Comparison of ENCODE assay signal across 8 cellular contexts in the genomic region with DNA sequence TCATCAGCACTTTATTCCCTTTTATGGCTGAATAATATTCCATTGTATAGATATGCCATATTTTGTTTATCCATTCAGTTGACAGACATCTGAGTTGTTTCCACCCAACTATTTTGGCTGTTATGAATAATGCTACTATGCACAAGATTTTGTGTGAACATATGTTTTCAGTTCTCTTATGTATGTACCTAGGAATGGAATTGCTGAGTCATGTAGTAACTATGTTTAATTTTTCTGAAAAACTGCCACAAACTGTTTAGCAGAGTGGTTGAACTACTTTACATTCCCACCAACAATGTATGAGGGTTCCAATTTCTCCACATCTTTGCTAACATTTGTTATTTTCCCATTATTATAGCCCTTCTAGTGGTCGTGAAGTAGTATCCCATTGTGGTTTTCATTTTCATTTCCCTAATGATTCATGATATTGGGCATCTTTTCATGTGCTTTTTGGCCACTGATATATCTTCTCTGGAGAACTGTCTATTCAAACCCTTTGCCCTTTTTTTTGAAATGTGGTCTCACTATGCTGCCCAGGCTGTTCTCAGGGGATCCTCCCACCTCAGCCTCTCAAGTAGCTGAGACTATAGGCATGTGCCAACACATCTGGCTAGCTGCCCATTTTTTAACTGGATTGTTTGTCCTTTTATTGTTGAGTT. TPM values are rescaled to one million over a fixed set of nuclear protein-coding genes. Genes with fewer than 3 reads are reported as not detected.
DNase-seq lines count a peak whose midpoint lies in the region; ATAC-seq, FAIRE-seq and TF ChIP-seq lines count a peak whose summit lies in the region.

No MANE protein-coding gene starts in this region.

- ATAC-seq in GM19438 (IDR thresholded peaks at IDR 0.05; ENCODE audit: low read depth, unreplicated experiment) (peak; percentile 66), HG03558 (IDR thresholded peaks at IDR 0.05; ENCODE audit: extremely low read depth, unreplicated experiment) (peak; percentile 87), HG03139 (IDR thresholded peaks at IDR 0.05; ENCODE audit: unreplicated experiment) (no peak)

- no peaks in the 10 kb centered on the region for H3K27me3 ChIP-seq in BJ (ENCODE audit: control insufficient read depth, insufficient read depth, low read length)
- no peaks in the 10 kb centered on the region for H3K27me3 ChIP-seq in bronchial epithelial cell (ENCODE audit: control insufficient read depth, insufficient read depth, low read length)

- TF ChIP-seq CTCF in BJ (IDR thresholded peaks at IDR 0.05; ENCODE audit: insufficient read depth, low read depth, low read length): no peak
- no peak for TF ChIP-seq CTCF in bronchial epithelial cell (IDR thresholded peaks at IDR 0.05; ENCODE audit: insufficient read depth, low read length, severe bottlenecking)

- FAIRE-seq in bronchial epithelial cell (lab: Jason Lieb, UNC) (no peak), GM19239 (lab: Jason Lieb, UNC) (no peak)

- H3K4me3 ChIP-seq in BJ (ENCODE audit: low read depth, low read length): no peak overlapping the region
- no peak overlapping the region for H3K4me3 ChIP-seq in bronchial epithelial cell (ENCODE audit: low read depth, low read length)

- POLR2A ChIA-PET in BJ (lab: Charles Lee): interaction anchor here (0.6 kb wide), 1 partner anchor 138 kb away, joined by 3 read pairs; no protein-coding TSS in a partner anchor

- H3K36me3 ChIP-seq in BJ (ENCODE audit: control insufficient read depth, insufficient read depth, low read length) (no peaks in the 10 kb centered on the region), bronchial epithelial cell (ENCODE audit: control insufficient read depth, insufficient read depth, low read length) (peaks cover 1% of the 10 kb centered on the region)

- CTCF ChIA-PET in BJ (lab: Yijun Ruan, JAX): interaction anchor here (0.6 kb wide), 1 partner anchor 94 kb away, joined by 3 read pairs; no protein-coding TSS in a partner anchor

- DNase-seq in BJ (ENCODE audit: low read depth) (peak; percentile 82), bronchial epithelial cell (ENCODE audit: low read depth) (peak; percentile 47), GM19239 (ENCODE audit: insufficient read length, low spot score) (no peak), iPS-NIHi11 (ENCODE audit: low spot score) (no peak), NCI-H524 (lab: John Stamatoyannopoulos, UW) (no peak)

RNA-seq across cellular contexts. Expression of a gene that starts 26.3 kb away (rescaled TPM):
- 18.8 and 38.5 TPM in 2 replicates for polyA plus RNA-seq in BJ (2011; rRNA removed)
- 48.1 and 52.1 TPM in 2 replicates for polyA minus RNA-seq in BJ (2011; rRNA and poly(A)+ RNA removed)
- total RNA-seq in bronchial epithelial cell: 40.6 and 52.4 TPM in 2 replicates

Comparison
In these comparisons a context has a peak if more than half of its experiments do, and no peak if none do; other contexts are left out.
1. DNase-seq: peak in BJ (single experiment) and bronchial epithelial cell (single experiment); none in GM19239 (single experiment), iPS-NIHi11 (single experiment) and NCI-H524 (0 of 2).